26 cellular contexts compared by ENCODE assay signal in the genomic region with DNA sequence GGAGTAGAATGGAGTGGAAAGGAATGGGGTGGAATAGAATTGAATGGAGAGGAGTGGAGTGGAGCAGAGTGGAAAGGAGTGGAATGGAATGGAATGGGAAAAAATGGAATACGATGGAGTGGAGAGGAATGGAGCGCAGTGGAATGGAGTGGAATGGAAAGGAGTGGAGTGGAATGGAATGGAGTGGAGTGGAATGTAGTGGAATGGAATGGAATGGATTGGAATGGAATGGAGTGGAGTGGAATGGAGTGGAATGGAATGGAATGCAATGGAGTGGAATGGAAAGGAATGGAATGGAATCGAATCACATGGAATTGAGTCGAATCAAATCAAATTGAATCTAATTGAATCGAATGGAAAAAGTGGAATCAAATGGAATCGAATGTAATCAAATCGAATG.
"Had no signal": no experiment of that assay in that cellular context is flagged by ENCODE, and none has a peak within 500 bp of the region (broad histone marks: within the 10 kb centered on the region; RNA-seq: fewer than 3 reads in every experiment).

No MANE protein-coding gene starts in this region.

- DNase-seq: stimulated activated CD4-positive, alpha-beta T cell treated with anti-CD3 and anti-CD28 coated beads, Interleukin-1b, Interleukin-23, amount 100 ng/mL, for 48 hours; stimulated activated CD4-positive, alpha-beta T cell treated with anti-CD3 and anti-CD28 coated beads, Interleukin-2, amount 100 ng/mL, for 24 hours; stimulated activated CD4-positive, alpha-beta T cell treated with anti-CD3 and anti-CD28 coated beads, Interleukin-2, amount 100 ng/mL, for 48 hours; stimulated activated CD4-positive, alpha-beta T cell treated with anti-CD3 and anti-CD28 coated beads, Interleukin-4, amount 100 ng/mL, for 1 hour; stimulated activated CD4-positive, alpha-beta T cell treated with anti-CD3 and anti-CD28 coated beads, Interleukin-4, amount 100 ng/mL, for 24 hours; stimulated activated CD4-positive, alpha-beta T cell treated with anti-CD3 and anti-CD28 coated beads, Interleukin-4, amount 100 ng/mL, for 4 hours; stimulated activated CD8-positive, alpha-beta memory T cell treated with anti-CD3 and anti-CD28 coated beads, Interleukin-4, amount 100 ng/mL, for 48 hours; stimulated activated naive B cell treated with anti-CD40 and anti-IgM and Interleukin-4, amounts not matched to agents 10 μg/mL and 1 μg/mL and 100 μg/mL, for 72 hours; stimulated activated naive CD4-positive, alpha-beta T cell; stimulated activated naive CD4-positive, alpha-beta T cell treated with Interleukin-2 at 50 U/mL for 16 hours; stimulated activated naive CD8-positive, alpha-beta T cell treated with anti-CD3 and anti-CD28 coated beads, Interleukin-15, amount 100 ng/mL, for 72 hours; stomach; substantia nigra; testis; thyroid gland; tibial artery; trophoblast cell; upper lobe of left lung; uterus had no signal

- H3K27me3 ChIP-seq: stomach, suprapubic skin, testis, thyroid gland, tibial artery, tibial nerve, upper lobe of left lung, uterus, vagina had no signal

- H3K36me3 Mint-ChIP-seq: type B pancreatic cell had no signal

- H3K4me1 Mint-ChIP-seq: stimulated activated effector memory CD8-positive, alpha-beta T cell treated with anti-CD3 and anti-CD28 coated beads, Interleukin-12 subunit alpha, Interleukin-12 subunit beta, amount 100 ng/mL, for 72 hours; stimulated activated memory B cell treated with anti-CD40 and anti-IgM and Interleukin-4, amounts not matched to agents 10 μg/mL and 1 μg/mL and 100 μg/mL, for 72 hours; stimulated activated naive B cell treated with anti-CD40 and anti-IgM and Interleukin-4, amounts not matched to agents 10 μg/mL and 1 μg/mL and 100 μg/mL, for 72 hours; stimulated activated naive CD8-positive, alpha-beta T cell treated with anti-CD3 and anti-CD28 coated beads, Interleukin-15, amount 100 ng/mL, for 72 hours had no signal

- H3K9me3 ChIP-seq: suprapubic skin, testis, thoracic aorta, thyroid gland, tibial artery, upper lobe of left lung, uterus, vagina had no signal

- H3K27ac ChIP-seq: stomach, suprapubic skin, testis, thoracic aorta, thyroid gland, tibial artery, tibial nerve, upper lobe of left lung, uterus, vagina had no signal

- H3K36me3 ChIP-seq: stomach, suprapubic skin, thoracic aorta, thyroid gland, tibial artery, tibial nerve, upper lobe of left lung, uterus, vagina had no signal

- H3K4me3 Mint-ChIP-seq: stimulated activated effector memory CD8-positive, alpha-beta T cell treated with anti-CD3 and anti-CD28 coated beads, Interleukin-12 subunit alpha, Interleukin-12 subunit beta, amount 100 ng/mL, for 72 hours; stimulated activated memory B cell treated with anti-CD40 and anti-IgM and Interleukin-4, amounts not matched to agents 10 μg/mL and 1 μg/mL and 100 μg/mL, for 72 hours; stimulated activated naive B cell treated with anti-CD40 and anti-IgM and Interleukin-4, amounts not matched to agents 10 μg/mL and 1 μg/mL and 100 μg/mL, for 72 hours; stimulated activated naive CD8-positive, alpha-beta T cell treated with anti-CD3 and anti-CD28 coated beads, Interleukin-15, amount 100 ng/mL, for 72 hours; type B pancreatic cell had no signal

- ATAC-seq: stimulated activated effector memory CD8-positive, alpha-beta T cell treated with anti-CD3 and anti-CD28 coated beads, Interleukin-12 subunit alpha, Interleukin-12 subunit beta, amount 100 ng/mL, for 72 hours; stimulated activated memory B cell treated with anti-CD40 and anti-IgM and Interleukin-4, amounts not matched to agents 10 μg/mL and 1 μg/mL and 100 μg/mL, for 72 hours; stimulated activated naive B cell treated with anti-CD40 and anti-IgM and Interleukin-4, amounts not matched to agents 10 μg/mL and 1 μg/mL and 100 μg/mL, for 72 hours; stimulated activated naive CD8-positive, alpha-beta T cell treated with anti-CD3 and anti-CD28 coated beads, Interleukin-15, amount 100 ng/mL, for 72 hours had no signal

- H3K4me1 ChIP-seq: stomach, suprapubic skin, testis, thyroid gland, tibial artery, tibial nerve, upper lobe of left lung, uterus, vagina had no signal

- H3K9me3 Mint-ChIP-seq: type B pancreatic cell had no signal

- H3K27me3 Mint-ChIP-seq: stimulated activated memory B cell treated with anti-CD40 and anti-IgM and Interleukin-4, amounts not matched to agents 10 μg/mL and 1 μg/mL and 100 μg/mL, for 72 hours; stimulated activated naive B cell treated with anti-CD40 and anti-IgM and Interleukin-4, amounts not matched to agents 10 μg/mL and 1 μg/mL and 100 μg/mL, for 72 hours; stimulated activated naive CD8-positive, alpha-beta T cell treated with anti-CD3 and anti-CD28 coated beads, Interleukin-15, amount 100 ng/mL, for 72 hours; type B pancreatic cell had no signal

- H3K27ac Mint-ChIP-seq: stimulated activated effector memory CD8-positive, alpha-beta T cell treated with anti-CD3 and anti-CD28 coated beads, Interleukin-12 subunit alpha, Interleukin-12 subunit beta, amount 100 ng/mL, for 72 hours; stimulated activated memory B cell treated with anti-CD40 and anti-IgM and Interleukin-4, amounts not matched to agents 10 μg/mL and 1 μg/mL and 100 μg/mL, for 72 hours; stimulated activated naive B cell treated with anti-CD40 and anti-IgM and Interleukin-4, amounts not matched to agents 10 μg/mL and 1 μg/mL and 100 μg/mL, for 72 hours; stimulated activated naive CD8-positive, alpha-beta T cell treated with anti-CD3 and anti-CD28 coated beads, Interleukin-15, amount 100 ng/mL, for 72 hours; type B pancreatic cell had no signal

- H3K4me3 ChIP-seq: stomach, suprapubic skin, testis, thoracic aorta, thyroid gland, tibial artery, tibial nerve, upper lobe of left lung, uterus, vagina had no signal
